1 cellular context compared by ENCODE assay signal in genomic region chrX:49186125-49187027, GRCh38.
TF ChIP-seq lines count a peak whose summit lies in the region.

TSS of gene PRICKLE3 (minus strand) at chrX:49186373. CDS start at chrX:49186297, 76 bp downstream.

TF ChIP-seq in HepG2, 621 proteins besides CTCF, POLR2A, EP300 and RAD21 (continued from another document and continues in another):
- no peak for TF ChIP-seq TEF (CRISPR knock-in tag; IDR thresholded peaks at IDR 0.05)
- TF ChIP-seq, protein P1, sequence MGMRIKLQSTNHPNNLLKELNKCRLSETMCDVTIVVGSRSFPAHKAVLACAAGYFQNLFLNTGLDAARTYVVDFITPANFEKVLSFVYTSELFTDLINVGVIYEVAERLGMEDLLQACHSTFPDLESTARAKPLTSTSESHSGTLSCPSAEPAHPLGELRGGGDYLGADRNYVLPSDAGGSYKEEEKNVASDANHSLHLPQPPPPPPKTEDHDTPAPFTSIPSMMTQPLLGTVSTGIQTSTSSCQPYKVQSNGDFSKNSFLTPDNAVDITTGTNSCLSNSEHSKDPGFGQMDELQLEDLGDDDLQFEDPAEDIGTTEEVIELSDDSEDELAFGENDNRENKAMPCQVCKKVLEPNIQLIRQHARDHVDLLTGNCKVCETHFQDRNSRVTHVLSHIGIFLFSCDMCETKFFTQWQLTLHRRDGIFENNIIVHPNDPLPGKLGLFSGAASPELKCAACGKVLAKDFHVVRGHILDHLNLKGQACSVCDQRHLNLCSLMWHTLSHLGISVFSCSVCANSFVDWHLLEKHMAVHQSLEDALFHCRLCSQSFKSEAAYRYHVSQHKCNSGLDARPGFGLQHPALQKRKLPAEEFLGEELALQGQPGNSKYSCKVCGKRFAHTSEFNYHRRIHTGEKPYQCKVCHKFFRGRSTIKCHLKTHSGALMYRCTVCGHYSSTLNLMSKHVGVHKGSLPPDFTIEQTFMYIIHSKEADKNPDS (CRISPR knock-in tag; IDR thresholded peaks at IDR 0.05), result no peak
- peak; percentile 73; the same call in 1 of the 2 replicates for TF ChIP-seq POGZ (CRISPR knock-in tag; IDR thresholded peaks at IDR 0.05)
- TF ChIP-seq, protein P2, sequence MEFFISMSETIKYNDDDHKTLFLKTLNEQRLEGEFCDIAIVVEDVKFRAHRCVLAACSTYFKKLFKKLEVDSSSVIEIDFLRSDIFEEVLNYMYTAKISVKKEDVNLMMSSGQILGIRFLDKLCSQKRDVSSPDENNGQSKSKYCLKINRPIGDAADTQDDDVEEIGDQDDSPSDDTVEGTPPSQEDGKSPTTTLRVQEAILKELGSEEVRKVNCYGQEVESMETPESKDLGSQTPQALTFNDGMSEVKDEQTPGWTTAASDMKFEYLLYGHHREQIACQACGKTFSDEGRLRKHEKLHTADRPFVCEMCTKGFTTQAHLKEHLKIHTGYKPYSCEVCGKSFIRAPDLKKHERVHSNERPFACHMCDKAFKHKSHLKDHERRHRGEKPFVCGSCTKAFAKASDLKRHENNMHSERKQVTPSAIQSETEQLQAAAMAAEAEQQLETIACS (CRISPR knock-in tag; IDR thresholded peaks at IDR 0.05), result no peak
- TF ChIP-seq YY1 (IDR thresholded peaks at IDR 0.05; ENCODE audit: insufficient read depth, insufficient replicate concordance, low read depth, low read length), result peak; percentile 60
- no peak for TF ChIP-seq ZNF629 (CRISPR knock-in tag; conservative IDR thresholded peaks at IDR 0.05)
- TF ChIP-seq NFIC (IDR thresholded peaks at IDR 0.05; ENCODE audit: low read length), result no peak
- TF ChIP-seq, protein P3, sequence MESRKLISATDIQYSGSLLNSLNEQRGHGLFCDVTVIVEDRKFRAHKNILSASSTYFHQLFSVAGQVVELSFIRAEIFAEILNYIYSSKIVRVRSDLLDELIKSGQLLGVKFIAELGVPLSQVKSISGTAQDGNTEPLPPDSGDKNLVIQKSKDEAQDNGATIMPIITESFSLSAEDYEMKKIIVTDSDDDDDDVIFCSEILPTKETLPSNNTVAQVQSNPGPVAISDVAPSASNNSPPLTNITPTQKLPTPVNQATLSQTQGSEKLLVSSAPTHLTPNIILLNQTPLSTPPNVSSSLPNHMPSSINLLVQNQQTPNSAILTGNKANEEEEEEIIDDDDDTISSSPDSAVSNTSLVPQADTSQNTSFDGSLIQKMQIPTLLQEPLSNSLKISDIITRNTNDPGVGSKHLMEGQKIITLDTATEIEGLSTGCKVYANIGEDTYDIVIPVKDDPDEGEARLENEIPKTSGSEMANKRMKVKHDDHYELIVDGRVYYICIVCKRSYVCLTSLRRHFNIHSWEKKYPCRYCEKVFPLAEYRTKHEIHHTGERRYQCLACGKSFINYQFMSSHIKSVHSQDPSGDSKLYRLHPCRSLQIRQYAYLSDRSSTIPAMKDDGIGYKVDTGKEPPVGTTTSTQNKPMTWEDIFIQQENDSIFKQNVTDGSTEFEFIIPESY (CRISPR knock-in tag; IDR thresholded peaks at IDR 0.05), result no peak
- TF ChIP-seq NCOA2 (CRISPR knock-in tag; IDR thresholded peaks at IDR 0.05), result no peak
- no peak for TF ChIP-seq MLLT10 (CRISPR knock-in tag; IDR thresholded peaks at IDR 0.05)
- TF ChIP-seq HOXA9 (CRISPR knock-in tag; IDR thresholded peaks at IDR 0.05; ENCODE audit: borderline replicate concordance), result no peak
- no peak for TF ChIP-seq ZIK1 (CRISPR knock-in tag; IDR thresholded peaks at IDR 0.05; ENCODE audit: borderline replicate concordance, low read depth)
- TF ChIP-seq ZNF17 (CRISPR knock-in tag; IDR thresholded peaks at IDR 0.05), result no peak
- TF ChIP-seq SMC3 (IDR thresholded peaks at IDR 0.05; ENCODE audit: low read length), result no peak
- TF ChIP-seq ZNF550 (CRISPR knock-in tag; IDR thresholded peaks at IDR 0.05; ENCODE audit: borderline replicate concordance), result no peak
- TF ChIP-seq PLSCR1 (CRISPR knock-in tag; IDR thresholded peaks at IDR 0.05; ENCODE audit: borderline replicate concordance), result no peak
- no peak for TF ChIP-seq ZNF18 (CRISPR knock-in tag; IDR thresholded peaks at IDR 0.05; ENCODE audit: insufficient replicate concordance)
- no peak for TF ChIP-seq ZBTB4 (CRISPR knock-in tag; IDR thresholded peaks at IDR 0.05; ENCODE audit: borderline replicate concordance)
- TF ChIP-seq, protein P4, sequence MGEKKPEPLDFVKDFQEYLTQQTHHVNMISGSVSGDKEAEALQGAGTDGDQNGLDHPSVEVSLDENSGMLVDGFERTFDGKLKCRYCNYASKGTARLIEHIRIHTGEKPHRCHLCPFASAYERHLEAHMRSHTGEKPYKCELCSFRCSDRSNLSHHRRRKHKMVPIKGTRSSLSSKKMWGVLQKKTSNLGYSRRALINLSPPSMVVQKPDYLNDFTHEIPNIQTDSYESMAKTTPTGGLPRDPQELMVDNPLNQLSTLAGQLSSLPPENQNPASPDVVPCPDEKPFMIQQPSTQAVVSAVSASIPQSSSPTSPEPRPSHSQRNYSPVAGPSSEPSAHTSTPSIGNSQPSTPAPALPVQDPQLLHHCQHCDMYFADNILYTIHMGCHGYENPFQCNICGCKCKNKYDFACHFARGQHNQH (CRISPR knock-in tag; IDR thresholded peaks at IDR 0.05), result no peak
- peak; percentile 36; the same call in 1 of the 2 replicates for TF ChIP-seq REPIN1 (CRISPR knock-in tag; IDR thresholded peaks at IDR 0.05; ENCODE audit: borderline replicate concordance, low read depth)
- no peak for TF ChIP-seq KMT2A (CRISPR knock-in tag; IDR thresholded peaks at IDR 0.05)
- peak; percentile 93 for TF ChIP-seq HNRNPL (IDR thresholded peaks at IDR 0.05; ENCODE audit: low read depth, low read length)
- no peak for TF ChIP-seq CHD2 (IDR thresholded peaks at IDR 0.05; ENCODE audit: low read depth, low read length)
- TF ChIP-seq DDIT3 (CRISPR knock-in tag; IDR thresholded peaks at IDR 0.05), result no peak
- no peak for TF ChIP-seq BATF2 (CRISPR knock-in tag; IDR thresholded peaks at IDR 0.05)
- TF ChIP-seq HNRNPH1 (optimal IDR thresholded peaks at IDR 0.05; ENCODE audit: low read depth, low read length), result no peak
- no peak for TF ChIP-seq MIXL1 (CRISPR knock-in tag; IDR thresholded peaks at IDR 0.05)
- TF ChIP-seq ZNF138 (CRISPR knock-in tag; IDR thresholded peaks at IDR 0.05; ENCODE audit: low read depth), result no peak
- no peak for TF ChIP-seq HOXA5 (CRISPR knock-in tag; IDR thresholded peaks at IDR 0.05)
- no peak for TF ChIP-seq TRIM24 (CRISPR knock-in tag; IDR thresholded peaks at IDR 0.05)
- TF ChIP-seq, protein P5, sequence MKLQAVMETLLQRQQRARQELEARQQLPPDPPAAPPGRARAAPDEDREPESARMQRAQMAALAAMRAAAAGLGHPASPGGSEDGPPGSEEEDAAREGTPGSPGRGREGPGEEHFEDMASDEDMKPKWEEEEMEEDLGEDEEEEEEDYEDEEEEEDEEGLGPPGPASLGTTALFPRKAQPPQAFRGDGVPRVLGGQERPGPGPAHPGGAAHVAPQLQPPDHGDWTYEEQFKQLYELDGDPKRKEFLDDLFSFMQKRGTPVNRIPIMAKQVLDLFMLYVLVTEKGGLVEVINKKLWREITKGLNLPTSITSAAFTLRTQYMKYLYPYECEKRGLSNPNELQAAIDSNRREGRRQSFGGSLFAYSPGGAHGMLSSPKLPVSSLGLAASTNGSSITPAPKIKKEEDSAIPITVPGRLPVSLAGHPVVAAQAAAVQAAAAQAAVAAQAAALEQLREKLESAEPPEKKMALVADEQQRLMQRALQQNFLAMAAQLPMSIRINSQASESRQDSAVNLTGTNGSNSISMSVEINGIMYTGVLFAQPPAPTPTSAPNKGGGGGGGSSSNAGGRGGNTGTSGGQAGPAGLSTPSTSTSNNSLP (IDR thresholded peaks at IDR 0.05; ENCODE audit: low read depth, low read length), result no peak
- no peak for TF ChIP-seq SP140L (CRISPR knock-in tag; IDR thresholded peaks at IDR 0.05; ENCODE audit: borderline replicate concordance)
- no peak for TF ChIP-seq AKNA (CRISPR knock-in tag; IDR thresholded peaks at IDR 0.05; ENCODE audit: borderline replicate concordance)
- no peak for TF ChIP-seq ZNF326 (CRISPR knock-in tag; IDR thresholded peaks at IDR 0.05; ENCODE audit: borderline replicate concordance)
- no peak for TF ChIP-seq ATF7-NPFF (CRISPR knock-in tag; IDR thresholded peaks at IDR 0.05; ENCODE audit: low read depth)
- TF ChIP-seq WIZ (CRISPR knock-in tag; IDR thresholded peaks at IDR 0.05), result no peak
- no peak for TF ChIP-seq RARG (CRISPR knock-in tag; IDR thresholded peaks at IDR 0.05; ENCODE audit: low read depth)
- TF ChIP-seq ZSCAN9 (CRISPR knock-in tag; IDR thresholded peaks at IDR 0.05; ENCODE audit: borderline replicate concordance), result no peak
- no peak for TF ChIP-seq IKZF4 (CRISPR knock-in tag; IDR thresholded peaks at IDR 0.05; ENCODE audit: borderline replicate concordance, low read depth, not compliant biosample characterization)
- no peak for TF ChIP-seq RBAK (CRISPR knock-in tag; IDR thresholded peaks at IDR 0.05)
